ENCODE assay signal across 1 cellular context in the genomic region with DNA sequence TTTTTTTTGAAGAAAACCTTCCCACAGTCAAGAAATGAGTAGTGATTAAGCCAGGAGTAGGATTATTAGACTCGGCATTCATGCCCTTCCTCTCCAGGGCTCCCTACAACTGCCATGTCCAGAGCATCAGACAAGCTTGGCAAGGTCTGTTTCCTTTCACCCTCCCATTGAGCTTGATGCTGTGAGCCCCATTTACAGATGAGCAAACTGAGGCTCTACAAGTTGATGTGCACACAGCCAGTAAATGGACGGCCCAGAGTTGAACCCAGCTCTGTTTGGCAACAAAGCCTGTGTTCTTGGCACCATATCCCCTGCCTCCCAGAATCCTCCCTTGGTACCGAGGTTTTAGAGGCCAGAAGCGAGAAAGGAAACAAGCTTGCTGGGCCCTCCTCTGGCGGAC.
TF ChIP-seq lines count a peak whose summit lies in the region.

No MANE protein-coding gene starts in this region.

TF ChIP-seq in HepG2, 621 proteins besides CTCF, POLR2A, EP300 and RAD21:
- TF ChIP-seq RFXAP (CRISPR knock-in tag; IDR thresholded peaks at IDR 0.05; ENCODE audit: borderline replicate concordance): no peak
- peak; percentile 96 for TF ChIP-seq ZNF629 (CRISPR knock-in tag; conservative IDR thresholded peaks at IDR 0.05)
- no peak for TF ChIP-seq ZFY (CRISPR knock-in tag; IDR thresholded peaks at IDR 0.05)
- TF ChIP-seq PHF5A (CRISPR knock-in tag; IDR thresholded peaks at IDR 0.05; ENCODE audit: low read depth, unreplicated experiment): no peak
- TF ChIP-seq ADNP (CRISPR knock-in tag; IDR thresholded peaks at IDR 0.05): peak; percentile 55; the same call in 1 of the 2 replicates
- TF ChIP-seq ZMYM3 (CRISPR knock-in tag; IDR thresholded peaks at IDR 0.05): peak; percentile 76
- peak; percentile 71; the same call in 1 of the 2 replicates for TF ChIP-seq KDM1A (CRISPR knock-in tag; IDR thresholded peaks at IDR 0.05)
